In the genomic region with DNA sequence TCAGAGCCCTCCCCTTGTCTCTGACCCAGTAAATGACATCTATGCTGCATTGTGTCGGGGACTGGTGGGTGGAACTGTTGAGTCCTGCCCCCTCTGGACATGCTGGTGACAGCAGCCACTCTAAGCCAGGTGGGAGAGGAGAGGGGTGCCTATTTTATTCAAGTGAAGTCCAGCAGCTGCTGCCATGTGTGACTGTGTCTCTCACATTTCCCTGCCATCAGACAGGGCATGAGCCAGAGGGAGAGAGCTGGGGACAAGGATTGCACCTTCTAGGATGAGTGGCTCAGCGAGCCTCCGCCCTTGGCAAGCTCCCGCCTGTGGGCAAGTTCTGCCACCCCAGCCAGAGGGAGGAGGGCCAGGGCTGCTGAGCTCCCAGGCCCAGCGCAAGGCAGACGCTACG, we compare ENCODE assay signal across 3 cellular contexts.
TF ChIP-seq lines count a peak whose summit lies in the region.

No MANE protein-coding gene starts in this region.

TF ChIP-seq in SK-N-SH, 30 proteins besides CTCF, POLR2A, EP300 and RAD21 (continues in another document):
- TF ChIP-seq TAF1 (IDR thresholded peaks at IDR 0.05; ENCODE audit: borderline replicate concordance, low read depth, low read length), result no peak
- TF ChIP-seq TEAD4 (IDR thresholded peaks at IDR 0.05; ENCODE audit: borderline replicate concordance, insufficient read depth), result no peak
- no peak for TF ChIP-seq RXRA (IDR thresholded peaks at IDR 0.05; ENCODE audit: borderline replicate concordance, low read depth)
- no peak for TF ChIP-seq FOXJ3 (CRISPR knock-in tag; IDR thresholded peaks at IDR 0.05)
- no peak for TF ChIP-seq SIN3A (IDR thresholded peaks at IDR 0.05; ENCODE audit: borderline replicate concordance, low read depth, low read length)
- TF ChIP-seq YY1 (IDR thresholded peaks at IDR 0.05; ENCODE audit: low read depth), result no peak
- TF ChIP-seq RFX5 (IDR thresholded peaks at IDR 0.05; ENCODE audit: low read length), result no peak
- TF ChIP-seq NRF1 (IDR thresholded peaks at IDR 0.05; ENCODE audit: low read depth, low read length), result no peak
- TF ChIP-seq, protein P1, sequence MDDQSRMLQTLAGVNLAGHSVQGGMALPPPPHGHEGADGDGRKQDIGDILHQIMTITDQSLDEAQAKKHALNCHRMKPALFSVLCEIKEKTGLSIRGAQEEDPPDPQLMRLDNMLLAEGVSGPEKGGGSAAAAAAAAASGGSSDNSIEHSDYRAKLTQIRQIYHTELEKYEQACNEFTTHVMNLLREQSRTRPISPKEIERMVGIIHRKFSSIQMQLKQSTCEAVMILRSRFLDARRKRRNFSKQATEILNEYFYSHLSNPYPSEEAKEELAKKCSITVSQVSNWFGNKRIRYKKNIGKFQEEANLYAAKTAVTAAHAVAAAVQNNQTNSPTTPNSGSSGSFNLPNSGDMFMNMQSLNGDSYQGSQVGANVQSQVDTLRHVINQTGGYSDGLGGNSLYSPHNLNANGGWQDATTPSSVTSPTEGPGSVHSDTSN (IDR thresholded peaks at IDR 0.05), result no peak
- TF ChIP-seq RCOR1 (IDR thresholded peaks at IDR 0.05; ENCODE audit: low read length), result no peak
- TF ChIP-seq GABPA (IDR thresholded peaks at IDR 0.05; ENCODE audit: low read depth), result no peak
- TF ChIP-seq ELF1 (IDR thresholded peaks at IDR 0.05), result no peak
- TF ChIP-seq, protein P2, sequence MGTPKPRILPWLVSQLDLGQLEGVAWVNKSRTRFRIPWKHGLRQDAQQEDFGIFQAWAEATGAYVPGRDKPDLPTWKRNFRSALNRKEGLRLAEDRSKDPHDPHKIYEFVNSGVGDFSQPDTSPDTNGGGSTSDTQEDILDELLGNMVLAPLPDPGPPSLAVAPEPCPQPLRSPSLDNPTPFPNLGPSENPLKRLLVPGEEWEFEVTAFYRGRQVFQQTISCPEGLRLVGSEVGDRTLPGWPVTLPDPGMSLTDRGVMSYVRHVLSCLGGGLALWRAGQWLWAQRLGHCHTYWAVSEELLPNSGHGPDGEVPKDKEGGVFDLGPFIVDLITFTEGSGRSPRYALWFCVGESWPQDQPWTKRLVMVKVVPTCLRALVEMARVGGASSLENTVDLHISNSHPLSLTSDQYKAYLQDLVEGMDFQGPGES (IDR thresholded peaks at IDR 0.05; ENCODE audit: low read depth, low read length), result no peak
- TF ChIP-seq TCF12 (IDR thresholded peaks at IDR 0.05), result no peak
- no peak for TF ChIP-seq FOSL2 (IDR thresholded peaks at IDR 0.05; ENCODE audit: borderline replicate concordance, low read depth)
- TF ChIP-seq, protein P3, sequence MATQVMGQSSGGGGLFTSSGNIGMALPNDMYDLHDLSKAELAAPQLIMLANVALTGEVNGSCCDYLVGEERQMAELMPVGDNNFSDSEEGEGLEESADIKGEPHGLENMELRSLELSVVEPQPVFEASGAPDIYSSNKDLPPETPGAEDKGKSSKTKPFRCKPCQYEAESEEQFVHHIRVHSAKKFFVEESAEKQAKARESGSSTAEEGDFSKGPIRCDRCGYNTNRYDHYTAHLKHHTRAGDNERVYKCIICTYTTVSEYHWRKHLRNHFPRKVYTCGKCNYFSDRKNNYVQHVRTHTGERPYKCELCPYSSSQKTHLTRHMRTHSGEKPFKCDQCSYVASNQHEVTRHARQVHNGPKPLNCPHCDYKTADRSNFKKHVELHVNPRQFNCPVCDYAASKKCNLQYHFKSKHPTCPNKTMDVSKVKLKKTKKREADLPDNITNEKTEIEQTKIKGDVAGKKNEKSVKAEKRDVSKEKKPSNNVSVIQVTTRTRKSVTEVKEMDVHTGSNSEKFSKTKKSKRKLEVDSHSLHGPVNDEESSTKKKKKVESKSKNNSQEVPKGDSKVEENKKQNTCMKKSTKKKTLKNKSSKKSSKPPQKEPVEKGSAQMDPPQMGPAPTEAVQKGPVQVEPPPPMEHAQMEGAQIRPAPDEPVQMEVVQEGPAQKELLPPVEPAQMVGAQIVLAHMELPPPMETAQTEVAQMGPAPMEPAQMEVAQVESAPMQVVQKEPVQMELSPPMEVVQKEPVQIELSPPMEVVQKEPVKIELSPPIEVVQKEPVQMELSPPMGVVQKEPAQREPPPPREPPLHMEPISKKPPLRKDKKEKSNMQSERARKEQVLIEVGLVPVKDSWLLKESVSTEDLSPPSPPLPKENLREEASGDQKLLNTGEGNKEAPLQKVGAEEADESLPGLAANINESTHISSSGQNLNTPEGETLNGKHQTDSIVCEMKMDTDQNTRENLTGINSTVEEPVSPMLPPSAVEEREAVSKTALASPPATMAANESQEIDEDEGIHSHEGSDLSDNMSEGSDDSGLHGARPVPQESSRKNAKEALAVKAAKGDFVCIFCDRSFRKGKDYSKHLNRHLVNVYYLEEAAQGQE (IDR thresholded peaks at IDR 0.05; ENCODE audit: low read depth, low read length), result no peak

TF ChIP-seq in SK-N-SH treated with all-trans-retinoic acid at 6 μM for 48 hours, 23 proteins besides CTCF, POLR2A, EP300 and RAD21 (continues in another document):
- TF ChIP-seq RARB (CRISPR knock-in tag; IDR thresholded peaks at IDR 0.05), result no peak
- TF ChIP-seq, protein P4, sequence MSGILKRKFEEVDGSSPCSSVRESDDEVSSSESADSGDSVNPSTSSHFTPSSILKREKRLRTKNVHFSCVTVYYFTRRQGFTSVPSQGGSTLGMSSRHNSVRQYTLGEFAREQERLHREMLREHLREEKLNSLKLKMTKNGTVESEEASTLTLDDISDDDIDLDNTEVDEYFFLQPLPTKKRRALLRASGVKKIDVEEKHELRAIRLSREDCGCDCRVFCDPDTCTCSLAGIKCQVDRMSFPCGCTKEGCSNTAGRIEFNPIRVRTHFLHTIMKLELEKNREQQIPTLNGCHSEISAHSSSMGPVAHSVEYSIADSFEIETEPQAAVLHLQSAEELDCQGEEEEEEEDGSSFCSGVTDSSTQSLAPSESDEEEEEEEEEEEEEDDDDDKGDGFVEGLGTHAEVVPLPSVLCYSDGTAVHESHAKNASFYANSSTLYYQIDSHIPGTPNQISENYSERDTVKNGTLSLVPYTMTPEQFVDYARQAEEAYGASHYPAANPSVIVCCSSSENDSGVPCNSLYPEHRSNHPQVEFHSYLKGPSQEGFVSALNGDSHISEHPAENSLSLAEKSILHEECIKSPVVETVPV (CRISPR knock-in tag; IDR thresholded peaks at IDR 0.05), result no peak
- TF ChIP-seq, protein P5, sequence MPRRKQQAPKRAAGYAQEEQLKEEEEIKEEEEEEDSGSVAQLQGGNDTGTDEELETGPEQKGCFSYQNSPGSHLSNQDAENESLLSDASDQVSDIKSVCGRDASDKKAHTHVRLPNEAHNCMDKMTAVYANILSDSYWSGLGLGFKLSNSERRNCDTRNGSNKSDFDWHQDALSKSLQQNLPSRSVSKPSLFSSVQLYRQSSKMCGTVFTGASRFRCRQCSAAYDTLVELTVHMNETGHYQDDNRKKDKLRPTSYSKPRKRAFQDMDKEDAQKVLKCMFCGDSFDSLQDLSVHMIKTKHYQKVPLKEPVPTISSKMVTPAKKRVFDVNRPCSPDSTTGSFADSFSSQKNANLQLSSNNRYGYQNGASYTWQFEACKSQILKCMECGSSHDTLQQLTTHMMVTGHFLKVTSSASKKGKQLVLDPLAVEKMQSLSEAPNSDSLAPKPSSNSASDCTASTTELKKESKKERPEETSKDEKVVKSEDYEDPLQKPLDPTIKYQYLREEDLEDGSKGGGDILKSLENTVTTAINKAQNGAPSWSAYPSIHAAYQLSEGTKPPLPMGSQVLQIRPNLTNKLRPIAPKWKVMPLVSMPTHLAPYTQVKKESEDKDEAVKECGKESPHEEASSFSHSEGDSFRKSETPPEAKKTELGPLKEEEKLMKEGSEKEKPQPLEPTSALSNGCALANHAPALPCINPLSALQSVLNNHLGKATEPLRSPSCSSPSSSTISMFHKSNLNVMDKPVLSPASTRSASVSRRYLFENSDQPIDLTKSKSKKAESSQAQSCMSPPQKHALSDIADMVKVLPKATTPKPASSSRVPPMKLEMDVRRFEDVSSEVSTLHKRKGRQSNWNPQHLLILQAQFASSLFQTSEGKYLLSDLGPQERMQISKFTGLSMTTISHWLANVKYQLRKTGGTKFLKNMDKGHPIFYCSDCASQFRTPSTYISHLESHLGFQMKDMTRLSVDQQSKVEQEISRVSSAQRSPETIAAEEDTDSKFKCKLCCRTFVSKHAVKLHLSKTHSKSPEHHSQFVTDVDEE (CRISPR knock-in tag; IDR thresholded peaks at IDR 0.05), result no peak
- no peak for TF ChIP-seq ESRRG (CRISPR knock-in tag; IDR thresholded peaks at IDR 0.05)
- TF ChIP-seq ZNF70 (CRISPR knock-in tag; IDR thresholded peaks at IDR 0.05), result no peak
- TF ChIP-seq SNAI2 (CRISPR knock-in tag; IDR thresholded peaks at IDR 0.05), result no peak
- TF ChIP-seq TCF4 (CRISPR knock-in tag; IDR thresholded peaks at IDR 0.05; ENCODE audit: borderline replicate concordance), result no peak
- TF ChIP-seq PPARA (CRISPR knock-in tag; IDR thresholded peaks at IDR 0.05; ENCODE audit: borderline replicate concordance), result no peak
- TF ChIP-seq, protein P6, sequence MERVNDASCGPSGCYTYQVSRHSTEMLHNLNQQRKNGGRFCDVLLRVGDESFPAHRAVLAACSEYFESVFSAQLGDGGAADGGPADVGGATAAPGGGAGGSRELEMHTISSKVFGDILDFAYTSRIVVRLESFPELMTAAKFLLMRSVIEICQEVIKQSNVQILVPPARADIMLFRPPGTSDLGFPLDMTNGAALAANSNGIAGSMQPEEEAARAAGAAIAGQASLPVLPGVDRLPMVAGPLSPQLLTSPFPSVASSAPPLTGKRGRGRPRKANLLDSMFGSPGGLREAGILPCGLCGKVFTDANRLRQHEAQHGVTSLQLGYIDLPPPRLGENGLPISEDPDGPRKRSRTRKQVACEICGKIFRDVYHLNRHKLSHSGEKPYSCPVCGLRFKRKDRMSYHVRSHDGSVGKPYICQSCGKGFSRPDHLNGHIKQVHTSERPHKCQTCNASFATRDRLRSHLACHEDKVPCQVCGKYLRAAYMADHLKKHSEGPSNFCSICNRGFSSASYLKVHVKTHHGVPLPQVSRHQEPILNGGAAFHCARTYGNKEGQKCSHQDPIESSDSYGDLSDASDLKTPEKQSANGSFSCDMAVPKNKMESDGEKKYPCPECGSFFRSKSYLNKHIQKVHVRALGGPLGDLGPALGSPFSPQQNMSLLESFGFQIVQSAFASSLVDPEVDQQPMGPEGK (CRISPR knock-in tag; IDR thresholded peaks at IDR 0.05; ENCODE audit: borderline replicate concordance), result no peak
- TF ChIP-seq ZFP30 (CRISPR knock-in tag; IDR thresholded peaks at IDR 0.05), result no peak
- TF ChIP-seq ARNTL (CRISPR knock-in tag; IDR thresholded peaks at IDR 0.05; ENCODE audit: borderline replicate concordance, low read depth), result no peak
- no peak for TF ChIP-seq ISL1 (CRISPR knock-in tag; IDR thresholded peaks at IDR 0.05)
- no peak for TF ChIP-seq ZC3H10 (CRISPR knock-in tag; IDR thresholded peaks at IDR 0.05)

TF ChIP-seq in GM12878, 131 proteins besides CTCF, POLR2A, EP300 and RAD21:
- TF ChIP-seq, protein P7, sequence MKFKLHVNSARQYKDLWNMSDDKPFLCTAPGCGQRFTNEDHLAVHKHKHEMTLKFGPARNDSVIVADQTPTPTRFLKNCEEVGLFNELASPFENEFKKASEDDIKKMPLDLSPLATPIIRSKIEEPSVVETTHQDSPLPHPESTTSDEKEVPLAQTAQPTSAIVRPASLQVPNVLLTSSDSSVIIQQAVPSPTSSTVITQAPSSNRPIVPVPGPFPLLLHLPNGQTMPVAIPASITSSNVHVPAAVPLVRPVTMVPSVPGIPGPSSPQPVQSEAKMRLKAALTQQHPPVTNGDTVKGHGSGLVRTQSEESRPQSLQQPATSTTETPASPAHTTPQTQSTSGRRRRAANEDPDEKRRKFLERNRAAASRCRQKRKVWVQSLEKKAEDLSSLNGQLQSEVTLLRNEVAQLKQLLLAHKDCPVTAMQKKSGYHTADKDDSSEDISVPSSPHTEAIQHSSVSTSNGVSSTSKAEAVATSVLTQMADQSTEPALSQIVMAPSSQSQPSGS (IDR thresholded peaks at IDR 0.05; ENCODE audit: low read length), result no peak
- no peak for TF ChIP-seq SPI1 (IDR thresholded peaks at IDR 0.05; ENCODE audit: borderline replicate concordance, insufficient read depth, low read depth, low read length)
- TF ChIP-seq, protein P1 (IDR thresholded peaks at IDR 0.05; ENCODE audit: insufficient replicate concordance, low read depth, low read length), result no peak
- TF ChIP-seq EZH2 (IDR thresholded peaks at IDR 0.05; ENCODE audit: borderline replicate concordance, control insufficient read depth, low read depth, low read length), result no peak
